Comparison of ENCODE assay signal across 8 cellular contexts in genomic region chr6:151390276-151391020, GRCh38. TPM values are rescaled to one million over a fixed set of nuclear protein-coding genes. Genes with fewer than 3 reads are reported as not detected.
DNase-seq lines count a peak whose midpoint lies in the region; ATAC-seq lines count a peak whose summit lies in the region.

No MANE protein-coding gene starts in this region.

- peak overlapping the region; percentile 96 for H3K9ac ChIP-seq in mesenchymal stem cell (ENCODE audit: low read length)

- H3K18ac ChIP-seq in mesenchymal stem cell (ENCODE audit: low read depth in 1 of 2, low read length in 2 of 2) = peak overlapping the region; percentile 92 to 99

- H3K36me3 ChIP-seq in mesenchymal stem cell (ENCODE audit: control insufficient read depth in 1 of 2, insufficient read depth in 2 of 2, low read depth in 1 of 2, low read length in 2 of 2) = peaks cover 3 to 5% of the 10 kb centered on the region in 2 experiments

- H2AFZ ChIP-seq in mesenchymal stem cell (ENCODE audit: low read depth, low read length) = peak overlapping the region; percentile 60

- no peaks in the 10 kb centered on the region for H3K27me3 Mint-ChIP-seq in effector memory CD8-positive, alpha-beta T cell

- no peaks in the 10 kb centered on the region for H3K9me3 Mint-ChIP-seq in effector memory CD8-positive, alpha-beta T cell

- peak; percentile 92 for DNase-seq in CMK (ENCODE audit: low read depth)
- peak; percentile 98 for DNase-seq in HT-29 (ENCODE audit: low spot score)
- peak; percentile 95 for DNase-seq in NK-92 treated with Interleukin-12 subunit alpha and Interleukin-12 subunit beta, amount 100 ng/mL, for 24 hours (lab: John Stamatoyannopoulos, UW)
- peak; percentile 91 to 100 (median 93) for DNase-seq in activated CD8-positive, alpha-beta memory T cell treated with anti-CD3 and anti-CD28 coated beads for 48 hours (ENCODE audit: low read depth in 2 of 3, low spot score in 2 of 3)
- DNase-seq in effector memory CD8-positive, alpha-beta T cell = peak; percentile 95 to 98 (median 96)
- DNase-seq in mesenchymal stem cell = peak; percentile 99
- peak; percentile 93 for DNase-seq in stimulated activated CD8-positive, alpha-beta memory T cell treated with anti-CD3 and anti-CD28 coated beads, Interleukin-12 subunit alpha, Interleukin-12 subunit beta, amount 100 ng/mL, for 24 hours (ENCODE audit: extremely low read depth)

- peak overlapping the region; percentile 98 for H2BK5ac ChIP-seq in mesenchymal stem cell (ENCODE audit: low read depth, low read length, poor library complexity, severe bottlenecking)

- no peaks in the 10 kb centered on the region for H3K9me3 ChIP-seq in mesenchymal stem cell (ENCODE audit: control insufficient read depth, low read length)

- H3K36me3 Mint-ChIP-seq in effector memory CD8-positive, alpha-beta T cell (ENCODE audit: insufficient read depth) = peaks cover 44% of the 10 kb centered on the region

- H3K4me1 Mint-ChIP-seq in effector memory CD8-positive, alpha-beta T cell (ENCODE audit: low read depth in 2 of 2) = peaks cover 30 to 36% of the 10 kb centered on the region in 2 donors

- no peak overlapping the region for H2BK12ac ChIP-seq in mesenchymal stem cell (ENCODE audit: low read length in 2 of 2)

- 0% methylated on average over 14 of the region's 105 CpGs for WGBS in mesenchymal stem cell

- peak; percentile 79 for ATAC-seq in GM21360 (IDR thresholded peaks at IDR 0.05; ENCODE audit: unreplicated experiment)
- peak; percentile 74 for ATAC-seq in effector memory CD8-positive, alpha-beta T cell (replicated peaks)

- H4K91ac ChIP-seq in mesenchymal stem cell (ENCODE audit: low read length) = peak overlapping the region; percentile 99

- peak overlapping the region; percentile 27 for H2AK5ac ChIP-seq in mesenchymal stem cell (ENCODE audit: low read length, severe bottlenecking)

- H4K8ac ChIP-seq in mesenchymal stem cell (ENCODE audit: low read length) = peak overlapping the region; percentile 90

- peak overlapping the region; percentile 95 to 100 for H3K4ac ChIP-seq in mesenchymal stem cell (ENCODE audit: low read depth in 1 of 2, low read length in 2 of 2)

- peak overlapping the region; percentile 91 for H3K4me2 ChIP-seq in mesenchymal stem cell (ENCODE audit: low read length, poor library complexity, severe bottlenecking)

- peak overlapping the region; percentile 14 to 79 for H3K23ac ChIP-seq in mesenchymal stem cell (ENCODE audit: low read length in 2 of 2)

- peaks cover 7% of the 10 kb centered on the region for H3K79me1 ChIP-seq in mesenchymal stem cell (replicated peaks; ENCODE audit: low read length, poor library complexity, severe bottlenecking)

- H3K4me1 ChIP-seq in mesenchymal stem cell (ENCODE audit: control insufficient read depth, insufficient read depth, low read depth, low read length) = peaks cover 10% of the 10 kb centered on the region

- H3K14ac ChIP-seq in mesenchymal stem cell (ENCODE audit: low read length in 2 of 2) = peak overlapping the region in 1 of 2 experiments; percentile 87

- peak overlapping the region; percentile 94 to 95 for H3K4me3 Mint-ChIP-seq in effector memory CD8-positive, alpha-beta T cell

- H3K27me3 ChIP-seq in mesenchymal stem cell (ENCODE audit: control insufficient read depth in 1 of 2, insufficient read depth in 1 of 2, low read length in 2 of 2) = no peaks in the 10 kb centered on the region

- H2BK120ac ChIP-seq in mesenchymal stem cell (ENCODE audit: low read depth, low read length) = peak overlapping the region; percentile 99

- H3K27ac Mint-ChIP-seq in effector memory CD8-positive, alpha-beta T cell = peak overlapping the region; percentile 93 to 96

- H3K4me3 ChIP-seq in mesenchymal stem cell (ENCODE audit: insufficient read depth in 1 of 2, low read depth in 1 of 2, low read length in 2 of 2) = peak overlapping the region; percentile 88 to 99

- no peak overlapping the region for H3K27ac ChIP-seq in mesenchymal stem cell (ENCODE audit: low read length, poor library complexity, severe bottlenecking)

- H2BK15ac ChIP-seq in mesenchymal stem cell (ENCODE audit: low read depth, poor library complexity, severe bottlenecking) = peak overlapping the region; percentile 52

RNA-seq across cellular contexts. Expression of gene ZBTB2, which starts 0.9 kb away (rescaled TPM):
- 20.3 TPM in 2 replicates for total RNA-seq in HT-29 (2014; rRNA removed; shearing (Covaris generic))
- 18.4 TPM for polyA plus RNA-seq in mesenchymal stem cell (2013, experiment 1 of 2)
- 18.0 TPM for polyA plus RNA-seq in mesenchymal stem cell (2013, experiment 2 of 2)
